Comparison of ENCODE assay signal across 1 cellular context in the genomic region with DNA sequence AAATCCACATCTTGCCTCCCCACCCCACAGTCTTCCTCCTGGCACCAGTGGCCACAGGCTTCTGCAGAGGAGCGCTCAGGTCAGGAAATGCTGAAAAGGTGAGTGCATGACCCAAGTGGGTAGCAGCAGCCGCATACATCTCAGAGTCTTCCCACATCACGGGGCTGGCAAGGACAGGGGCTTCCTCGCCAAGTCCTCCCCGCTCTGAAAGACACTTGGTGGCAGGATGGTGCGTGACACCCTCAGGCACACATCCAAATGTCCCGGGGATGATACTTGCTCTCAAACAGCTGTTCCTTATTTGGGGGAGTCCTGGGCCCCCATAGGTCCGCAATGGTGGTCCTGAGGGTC.
A peak's percentile ranks its signal among the peaks of the same experiment; 100 is the strongest.
TF ChIP-seq lines count a peak whose summit lies in the region.

No MANE protein-coding gene starts in this region.

TF ChIP-seq in HepG2, 621 proteins besides CTCF, POLR2A, EP300 and RAD21 (continued from another document):
- TF ChIP-seq, protein P1, sequence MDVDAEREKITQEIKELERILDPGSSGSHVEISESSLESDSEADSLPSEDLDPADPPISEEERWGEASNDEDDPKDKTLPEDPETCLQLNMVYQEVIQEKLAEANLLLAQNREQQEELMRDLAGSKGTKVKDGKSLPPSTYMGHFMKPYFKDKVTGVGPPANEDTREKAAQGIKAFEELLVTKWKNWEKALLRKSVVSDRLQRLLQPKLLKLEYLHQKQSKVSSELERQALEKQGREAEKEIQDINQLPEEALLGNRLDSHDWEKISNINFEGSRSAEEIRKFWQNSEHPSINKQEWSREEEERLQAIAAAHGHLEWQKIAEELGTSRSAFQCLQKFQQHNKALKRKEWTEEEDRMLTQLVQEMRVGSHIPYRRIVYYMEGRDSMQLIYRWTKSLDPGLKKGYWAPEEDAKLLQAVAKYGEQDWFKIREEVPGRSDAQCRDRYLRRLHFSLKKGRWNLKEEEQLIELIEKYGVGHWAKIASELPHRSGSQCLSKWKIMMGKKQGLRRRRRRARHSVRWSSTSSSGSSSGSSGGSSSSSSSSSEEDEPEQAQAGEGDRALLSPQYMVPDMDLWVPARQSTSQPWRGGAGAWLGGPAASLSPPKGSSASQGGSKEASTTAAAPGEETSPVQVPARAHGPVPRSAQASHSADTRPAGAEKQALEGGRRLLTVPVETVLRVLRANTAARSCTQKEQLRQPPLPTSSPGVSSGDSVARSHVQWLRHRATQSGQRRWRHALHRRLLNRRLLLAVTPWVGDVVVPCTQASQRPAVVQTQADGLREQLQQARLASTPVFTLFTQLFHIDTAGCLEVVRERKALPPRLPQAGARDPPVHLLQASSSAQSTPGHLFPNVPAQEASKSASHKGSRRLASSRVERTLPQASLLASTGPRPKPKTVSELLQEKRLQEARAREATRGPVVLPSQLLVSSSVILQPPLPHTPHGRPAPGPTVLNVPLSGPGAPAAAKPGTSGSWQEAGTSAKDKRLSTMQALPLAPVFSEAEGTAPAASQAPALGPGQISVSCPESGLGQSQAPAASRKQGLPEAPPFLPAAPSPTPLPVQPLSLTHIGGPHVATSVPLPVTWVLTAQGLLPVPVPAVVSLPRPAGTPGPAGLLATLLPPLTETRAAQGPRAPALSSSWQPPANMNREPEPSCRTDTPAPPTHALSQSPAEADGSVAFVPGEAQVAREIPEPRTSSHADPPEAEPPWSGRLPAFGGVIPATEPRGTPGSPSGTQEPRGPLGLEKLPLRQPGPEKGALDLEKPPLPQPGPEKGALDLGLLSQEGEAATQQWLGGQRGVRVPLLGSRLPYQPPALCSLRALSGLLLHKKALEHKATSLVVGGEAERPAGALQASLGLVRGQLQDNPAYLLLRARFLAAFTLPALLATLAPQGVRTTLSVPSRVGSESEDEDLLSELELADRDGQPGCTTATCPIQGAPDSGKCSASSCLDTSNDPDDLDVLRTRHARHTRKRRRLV (CRISPR knock-in tag; IDR thresholded peaks at IDR 0.05) = 0 out of 2 replicates have a peak, but pooled peaks have one; percentile 10
- no peak for TF ChIP-seq MIER3 (CRISPR knock-in tag; IDR thresholded peaks at IDR 0.05; ENCODE audit: borderline replicate concordance)
- TF ChIP-seq KAT2B (IDR thresholded peaks at IDR 0.05; ENCODE audit: borderline replicate concordance, low read depth, low read length) = no peak
- TF ChIP-seq ZNF33B (CRISPR knock-in tag; IDR thresholded peaks at IDR 0.05) = 0 out of 2 replicates have a peak, but pooled peaks have one; percentile 38
- TF ChIP-seq HNRNPLL (IDR thresholded peaks at IDR 0.05; ENCODE audit: low read depth, low read length, poor library complexity, severe bottlenecking) = no peak
- peak; percentile 18; the same call in 1 of the 2 replicates for TF ChIP-seq ZFP41 (CRISPR knock-in tag; IDR thresholded peaks at IDR 0.05; ENCODE audit: borderline replicate concordance)
- TF ChIP-seq, protein P2, sequence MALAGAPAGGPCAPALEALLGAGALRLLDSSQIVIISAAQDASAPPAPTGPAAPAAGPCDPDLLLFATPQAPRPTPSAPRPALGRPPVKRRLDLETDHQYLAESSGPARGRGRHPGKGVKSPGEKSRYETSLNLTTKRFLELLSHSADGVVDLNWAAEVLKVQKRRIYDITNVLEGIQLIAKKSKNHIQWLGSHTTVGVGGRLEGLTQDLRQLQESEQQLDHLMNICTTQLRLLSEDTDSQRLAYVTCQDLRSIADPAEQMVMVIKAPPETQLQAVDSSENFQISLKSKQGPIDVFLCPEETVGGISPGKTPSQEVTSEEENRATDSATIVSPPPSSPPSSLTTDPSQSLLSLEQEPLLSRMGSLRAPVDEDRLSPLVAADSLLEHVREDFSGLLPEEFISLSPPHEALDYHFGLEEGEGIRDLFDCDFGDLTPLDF (CRISPR knock-in tag; IDR thresholded peaks at IDR 0.05) = no peak
- TF ChIP-seq ZMYM2 (CRISPR knock-in tag; IDR thresholded peaks at IDR 0.05) = no peak
- TF ChIP-seq SIX1 (CRISPR knock-in tag; IDR thresholded peaks at IDR 0.05; ENCODE audit: borderline replicate concordance) = no peak
- TF ChIP-seq FOXJ3 (CRISPR knock-in tag; IDR thresholded peaks at IDR 0.05; ENCODE audit: borderline replicate concordance) = no peak
- no peak for TF ChIP-seq POGZ (CRISPR knock-in tag; IDR thresholded peaks at IDR 0.05)
- no peak for TF ChIP-seq ZNF674 (CRISPR knock-in tag; IDR thresholded peaks at IDR 0.05; ENCODE audit: low read depth)
- TF ChIP-seq ZNF451 (CRISPR knock-in tag; IDR thresholded peaks at IDR 0.05) = no peak
- no peak for TF ChIP-seq ZNF136 (CRISPR knock-in tag; IDR thresholded peaks at IDR 0.05; ENCODE audit: low read depth)
- TF ChIP-seq, protein P3, sequence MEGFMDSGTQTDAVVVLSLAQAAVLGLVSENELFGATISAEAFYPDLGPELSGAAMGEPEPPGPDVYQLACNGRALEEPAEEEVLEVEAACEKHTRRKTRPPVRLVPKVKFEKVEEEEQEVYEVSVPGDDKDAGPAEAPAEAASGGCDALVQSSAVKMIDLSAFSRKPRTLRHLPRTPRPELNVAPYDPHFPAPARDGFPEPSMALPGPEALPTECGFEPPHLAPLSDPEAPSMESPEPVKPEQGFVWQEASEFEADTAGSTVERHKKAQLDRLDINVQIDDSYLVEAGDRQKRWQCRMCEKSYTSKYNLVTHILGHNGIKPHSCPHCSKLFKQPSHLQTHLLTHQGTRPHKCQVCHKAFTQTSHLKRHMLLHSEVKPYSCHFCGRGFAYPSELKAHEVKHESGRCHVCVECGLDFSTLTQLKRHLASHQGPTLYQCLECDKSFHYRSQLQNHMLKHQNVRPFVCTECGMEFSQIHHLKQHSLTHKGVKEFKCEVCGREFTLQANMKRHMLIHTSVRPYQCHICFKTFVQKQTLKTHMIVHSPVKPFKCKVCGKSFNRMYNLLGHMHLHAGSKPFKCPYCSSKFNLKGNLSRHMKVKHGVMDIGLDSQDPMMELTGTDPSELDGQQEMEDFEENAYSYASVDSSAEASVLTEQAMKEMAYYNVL (CRISPR knock-in tag; IDR thresholded peaks at IDR 0.05; ENCODE audit: borderline replicate concordance) = 0 out of 2 replicates have a peak, but pooled peaks have one; percentile 5
- no peak for TF ChIP-seq SCMH1 (CRISPR knock-in tag; IDR thresholded peaks at IDR 0.05; ENCODE audit: borderline replicate concordance)
- TF ChIP-seq ZNF354B (CRISPR knock-in tag; IDR thresholded peaks at IDR 0.05) = no peak
- TF ChIP-seq ZNF83 (CRISPR knock-in tag; IDR thresholded peaks at IDR 0.05; ENCODE audit: borderline replicate concordance) = no peak
- peak; percentile 27; the same call in 1 of the 2 replicates for TF ChIP-seq NFE2L1 (CRISPR knock-in tag; IDR thresholded peaks at IDR 0.05; ENCODE audit: borderline replicate concordance)
- TF ChIP-seq PHF5A (CRISPR knock-in tag; IDR thresholded peaks at IDR 0.05; ENCODE audit: low read depth, unreplicated experiment) = no peak
- TF ChIP-seq HCFC1 (IDR thresholded peaks at IDR 0.05; ENCODE audit: low read depth, low read length) = no peak
- no peak for TF ChIP-seq GATAD2A (CRISPR knock-in tag; IDR thresholded peaks at IDR 0.05)
- no peak for TF ChIP-seq ZNF207 (IDR thresholded peaks at IDR 0.05; ENCODE audit: borderline replicate concordance)
- TF ChIP-seq, protein P4, sequence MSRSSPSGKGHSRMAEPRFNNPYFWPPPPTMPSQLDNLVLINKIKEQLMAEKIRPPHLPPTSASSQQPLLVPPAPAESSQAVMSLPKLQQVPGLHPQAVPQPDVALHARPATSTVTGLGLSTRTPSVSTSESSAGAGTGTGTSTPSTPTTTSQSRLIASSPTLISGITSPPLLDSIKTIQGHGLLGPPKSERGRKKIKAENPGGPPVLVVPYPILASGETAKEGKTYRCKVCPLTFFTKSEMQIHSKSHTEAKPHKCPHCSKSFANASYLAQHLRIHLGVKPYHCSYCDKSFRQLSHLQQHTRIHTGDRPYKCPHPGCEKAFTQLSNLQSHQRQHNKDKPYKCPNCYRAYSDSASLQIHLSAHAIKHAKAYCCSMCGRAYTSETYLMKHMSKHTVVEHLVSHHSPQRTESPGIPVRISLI (CRISPR knock-in tag; IDR thresholded peaks at IDR 0.05; ENCODE audit: borderline replicate concordance) = no peak
- no peak for TF ChIP-seq SIN3A (IDR thresholded peaks at IDR 0.05; ENCODE audit: borderline replicate concordance, low read depth, low read length)
- no peak for TF ChIP-seq ZNF546 (CRISPR knock-in tag; conservative IDR thresholded peaks at IDR 0.05)
- TF ChIP-seq KLF6 (CRISPR knock-in tag; IDR thresholded peaks at IDR 0.05) = no peak
- TF ChIP-seq SUZ12 (IDR thresholded peaks at IDR 0.05; ENCODE audit: low read depth, low read length) = no peak
- TF ChIP-seq ZNF367 (CRISPR knock-in tag; IDR thresholded peaks at IDR 0.05; ENCODE audit: borderline replicate concordance) = no peak
- TF ChIP-seq SMAD9 (CRISPR knock-in tag; IDR thresholded peaks at IDR 0.05) = no peak
